ENCODE assay signal across 10 cellular contexts in the genomic region with DNA sequence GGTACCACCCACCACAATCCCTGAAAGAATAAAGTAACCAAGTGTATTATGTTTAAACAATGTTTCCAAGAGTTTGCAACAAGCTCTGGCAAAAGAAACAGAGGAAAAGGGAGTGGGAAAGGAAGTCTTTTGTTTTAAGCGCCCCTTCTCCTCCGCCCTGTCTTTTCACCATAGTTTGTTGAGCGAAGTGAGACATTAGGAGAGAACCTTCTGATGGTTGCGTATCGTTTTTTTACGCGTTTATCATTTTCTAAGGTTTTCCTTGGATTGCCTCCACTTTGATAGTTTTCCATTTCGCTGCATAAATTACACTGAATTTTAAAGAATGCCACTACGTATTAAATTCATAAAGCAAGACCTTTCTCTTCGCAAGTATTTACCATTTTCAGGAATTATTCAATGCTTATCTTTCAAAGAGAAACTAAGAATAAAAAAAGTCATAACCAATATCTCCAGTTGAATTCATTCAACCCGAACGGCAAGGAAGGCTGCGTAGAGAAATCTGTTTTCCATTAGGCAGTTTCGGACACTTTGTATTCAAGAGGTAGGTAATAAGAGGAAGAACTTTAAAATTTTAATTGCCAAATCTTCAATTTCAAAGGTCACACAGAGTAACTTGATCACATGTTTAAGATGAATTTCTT. TPM values are rescaled to one million over a fixed set of nuclear protein-coding genes. Genes with fewer than 3 reads are reported as not detected.
DNase-seq lines count a peak whose midpoint lies in the region; ATAC-seq and TF ChIP-seq lines count a peak whose summit lies in the region.
"Had no signal": no experiment of that assay in that cellular context is flagged by ENCODE, and none has a peak within 500 bp of the region (broad histone marks: within the 10 kb centered on the region; RNA-seq: fewer than 3 reads in every experiment).

No MANE protein-coding gene starts in this region.

- WGBS in tibial nerve, 2 donors: 7% methylated on average over 14 of the region's 14 CpGs

- H3K36me3 ChIP-seq in breast epithelium: no peaks in the 10 kb centered on the region
- H3K36me3 ChIP-seq in lower lobe of right lung: no peaks in the 10 kb centered on the region
- no peaks in the 10 kb centered on the region for H3K36me3 ChIP-seq in tibial nerve

- DNase-seq in breast epithelium (ENCODE audit: low spot score in 2 of 2): no peak
- DNase-seq in MCF 10A (ENCODE audit: unreplicated experiment): no peak
- DNase-seq in activated naive CD8-positive, alpha-beta T cell treated with anti-CD3 and anti-CD28 coated beads for 36 hours: no peak
- no peak for DNase-seq in lower lobe of right lung
- DNase-seq in tibial nerve (ENCODE audit: low spot score in 2 of 2): no peak
- no peak for DNase-seq in NCI-H1930 (lab: John Stamatoyannopoulos, UW)
- no peak for DNase-seq in hepatic stellate cell (ENCODE audit: low spot score)

- H3K36me3 Mint-ChIP-seq in MCF 10A (ENCODE audit: insufficient read depth, unreplicated experiment): no peaks in the 10 kb centered on the region
- H3K36me3 Mint-ChIP-seq in activated naive CD8-positive, alpha-beta T cell treated with anti-CD3 and anti-CD28 coated beads for 36 hours: no peaks in the 10 kb centered on the region

- H3K27ac Mint-ChIP-seq in MCF 10A (ENCODE audit: low read depth, unreplicated experiment): no peak overlapping the region
- H3K27ac Mint-ChIP-seq in activated naive CD8-positive, alpha-beta T cell treated with anti-CD3 and anti-CD28 coated beads for 36 hours: no peak overlapping the region

- no peak for TF ChIP-seq CTCF in breast epithelium (IDR thresholded peaks at IDR 0.05)
- no peak for TF ChIP-seq CTCF in MCF 10A (IDR thresholded peaks at IDR 0.05; ENCODE audit: unreplicated experiment)
- no peak for TF ChIP-seq CTCF in lower lobe of right lung (IDR thresholded peaks at IDR 0.05)
- no peak for TF ChIP-seq CTCF in tibial nerve (IDR thresholded peaks at IDR 0.05)

- H3K27me3 Mint-ChIP-seq in MCF 10A (ENCODE audit: insufficient read depth, unreplicated experiment): peaks cover 80% of the 10 kb centered on the region
- H3K27me3 Mint-ChIP-seq in activated naive CD8-positive, alpha-beta T cell treated with anti-CD3 and anti-CD28 coated beads for 36 hours: peaks cover 75% of the 10 kb centered on the region

- H3K4me3 ChIP-seq in breast epithelium (peak overlapping the region; percentile 43 to 70 (median 54)), lower lobe of right lung (peak overlapping the region; percentile 58), tibial nerve (peak overlapping the region; percentile 37 to 74 (median 52))

- CTCF ChIA-PET in MCF 10A (lab: Yijun Ruan, JAX): no interaction called here

- H3K27ac ChIP-seq in breast epithelium (no peak overlapping the region), lower lobe of right lung (no peak overlapping the region), tibial nerve (peak overlapping the region in 1 of 4 donors; percentile 67)
- H3K27ac ChIP-seq: epithelial cell of prostate had no signal

- H3K4me3 Mint-ChIP-seq in MCF 10A (ENCODE audit: unreplicated experiment): no peak overlapping the region
- peak overlapping the region; percentile 22 for H3K4me3 Mint-ChIP-seq in activated naive CD8-positive, alpha-beta T cell treated with anti-CD3 and anti-CD28 coated beads for 36 hours

- H3K4me1 Mint-ChIP-seq in MCF 10A (ENCODE audit: insufficient read depth, unreplicated experiment): no peaks in the 10 kb centered on the region
- peaks cover 21% of the 10 kb centered on the region for H3K4me1 Mint-ChIP-seq in activated naive CD8-positive, alpha-beta T cell treated with anti-CD3 and anti-CD28 coated beads for 36 hours

- H3K27me3 ChIP-seq in breast epithelium: peaks cover 3 to 64% of the 10 kb centered on the region in 2 donors
- H3K27me3 ChIP-seq in lower lobe of right lung (ENCODE audit: low read depth): peaks cover 74% of the 10 kb centered on the region
- peaks cover 0 to 40% of the 10 kb centered on the region in 2 donors for H3K27me3 ChIP-seq in tibial nerve

- no peaks in the 10 kb centered on the region for H3K9me3 ChIP-seq in breast epithelium
- no peaks in the 10 kb centered on the region for H3K9me3 ChIP-seq in lower lobe of right lung
- no peaks in the 10 kb centered on the region for H3K9me3 ChIP-seq in tibial nerve

- H3K9me3 Mint-ChIP-seq in MCF 10A (ENCODE audit: unreplicated experiment): no peaks in the 10 kb centered on the region
- peaks cover 2% of the 10 kb centered on the region for H3K9me3 Mint-ChIP-seq in activated naive CD8-positive, alpha-beta T cell treated with anti-CD3 and anti-CD28 coated beads for 36 hours

- POLR2A ChIA-PET in MCF 10A (lab: Yijun Ruan, JAX): interaction anchor here (0.7 kb wide), 1 partner anchor 772 kb away, joined by 4 read pairs; no protein-coding TSS in a partner anchor

- TF ChIP-seq POLR2A in breast epithelium (IDR thresholded peaks at IDR 0.05) (no peak), tibial nerve (IDR thresholded peaks at IDR 0.05) (no peak)

- H3K4me1 ChIP-seq in breast epithelium (peaks cover 0 to 8% of the 10 kb centered on the region in 2 donors), lower lobe of right lung (peaks cover 33% of the 10 kb centered on the region), tibial nerve (peaks cover 0 to 44% (median 6%) of the 10 kb centered on the region in 4 donors)

- TF ChIP-seq EP300 in tibial nerve (IDR thresholded peaks at IDR 0.05): no peak

- no TSS peak for BruUV-seq in MCF 10A (replicated peaks; lab: Mats Ljungman, UMichigan)

- intact Hi-C loops in breast epithelium (cut with DNase I; ENCODE audit: low total_unique reads): no loop called here
- intact Hi-C loops in MCF 10A (cut with micrococcal nuclease): no loop called here
- intact Hi-C loops in lower lobe of right lung (cut with DNase I): no loop called here

- ATAC-seq in lower lobe of right lung (no peak), HG03571 (IDR thresholded peaks at IDR 0.05; ENCODE audit: unreplicated experiment) (no peak)
- ATAC-seq: HCT116 had no signal

RNA-seq across cellular contexts. Expression of a gene that starts 0.9 kb away (rescaled TPM):
- total RNA-seq in breast epithelium (1 to 10 TPM in 1 of 3 donors, under 1 TPM in 2; 0.66 to 1.8 (median 0.80) TPM), MCF 10A (2022) (not detected in 2 replicates), lower lobe of right lung (0.86 TPM), tibial nerve (1 to 10 TPM in 3 of 4 donors, under 1 TPM in 1; 0.60 to 2.0 (median 1.7) TPM)
- not detected for total RNA-seq in activated naive CD8-positive, alpha-beta T cell treated with anti-CD3 and anti-CD28 coated beads for 36 hours
